Comparison of ENCODE assay signal across 8 cellular contexts in genomic region chr14:95452176-95452889, GRCh38.
A peak's percentile ranks its signal among the peaks of the same experiment; 100 is the strongest.
DNase-seq lines count a peak whose midpoint lies in the region; ATAC-seq, FAIRE-seq and TF ChIP-seq lines count a peak whose summit lies in the region.

No MANE protein-coding gene starts in this region.

- 83% methylated on average over 17 of the region's 18 CpGs for WGBS in mesenchymal stem cell
- no CpG with 5 or more reads among the region's 18 CpGs for WGBS in neuronal stem cell (ENCODE audit: extremely low coverage in 2 of 2, insufficient read length in 2 of 2, insufficient replicate concordance in 1 of 2), 2 donors

- H3K9ac ChIP-seq in astrocyte (ENCODE audit: low read length) (no peak overlapping the region), mesenchymal stem cell (ENCODE audit: low read length) (no peak overlapping the region), neuronal stem cell (ENCODE audit: low read depth, low read length, poor library complexity) (no peak overlapping the region)

- H3K27me3 Mint-ChIP-seq in astrocyte (ENCODE audit: low read depth, unreplicated experiment) = peaks cover 28% of the 10 kb centered on the region

- H3K36me3 Mint-ChIP-seq in astrocyte (ENCODE audit: low read depth, unreplicated experiment) = peaks cover 4% of the 10 kb centered on the region

- H4K8ac ChIP-seq in mesenchymal stem cell (ENCODE audit: low read length) = no peak overlapping the region
- H4K8ac ChIP-seq in neuronal stem cell (ENCODE audit: low read depth, low read length) = no peak overlapping the region

- H4K91ac ChIP-seq in mesenchymal stem cell (ENCODE audit: low read length) = peak overlapping the region; percentile 19
- no peak overlapping the region for H4K91ac ChIP-seq in neuronal stem cell (ENCODE audit: low read depth, low read length, poor library complexity)

- H3K4me1 ChIP-seq in astrocyte (ENCODE audit: insufficient read depth, low read length) (peaks cover 2% of the 10 kb centered on the region), mesenchymal stem cell (ENCODE audit: control insufficient read depth, insufficient read depth, low read depth, low read length) (no peaks in the 10 kb centered on the region), neuronal stem cell (ENCODE audit: control insufficient read depth in 2 of 2, insufficient read depth in 1 of 2, low read depth in 1 of 2, low read length in 2 of 2) (no peaks in the 10 kb centered on the region)

- no peak overlapping the region for H3K27ac Mint-ChIP-seq in astrocyte (ENCODE audit: unreplicated experiment)

- H2AFZ ChIP-seq in astrocyte (ENCODE audit: low read depth, low read length) = no peak overlapping the region
- H2AFZ ChIP-seq in mesenchymal stem cell (ENCODE audit: low read depth, low read length) = no peak overlapping the region
- no peak overlapping the region for H2AFZ ChIP-seq in neuronal stem cell (ENCODE audit: low read length)

- H3K4me2 ChIP-seq in astrocyte (ENCODE audit: low read length) = no peak overlapping the region
- no peak overlapping the region for H3K4me2 ChIP-seq in mesenchymal stem cell (ENCODE audit: low read length, poor library complexity, severe bottlenecking)
- H3K4me2 ChIP-seq in neuronal stem cell (ENCODE audit: insufficient read depth, low read length, poor library complexity, severe bottlenecking) = no peak overlapping the region

- H3K18ac ChIP-seq in mesenchymal stem cell (ENCODE audit: low read depth in 1 of 2, low read length in 2 of 2) = no peak overlapping the region
- no peak overlapping the region for H3K18ac ChIP-seq in neuronal stem cell (ENCODE audit: low read length)

- H4K20me1 ChIP-seq in astrocyte (ENCODE audit: insufficient read depth, low read length) = no peaks in the 10 kb centered on the region

- H3K4ac ChIP-seq in mesenchymal stem cell (ENCODE audit: low read depth in 1 of 2, low read length in 2 of 2) (no peak overlapping the region), neuronal stem cell (ENCODE audit: low read length) (no peak overlapping the region)

- H3K4me3 Mint-ChIP-seq in astrocyte (ENCODE audit: unreplicated experiment) = no peak overlapping the region

- ATAC-seq in HG03439 (IDR thresholded peaks at IDR 0.05; ENCODE audit: unreplicated experiment) = no peak

- H3K27ac ChIP-seq in astrocyte (ENCODE audit: low read depth, low read length) (no peak overlapping the region), mesenchymal stem cell (ENCODE audit: low read length, poor library complexity, severe bottlenecking) (no peak overlapping the region), neuronal stem cell (replicated peaks; ENCODE audit: low read length) (no peak overlapping the region)

- DNase-seq in D721Med (ENCODE audit: insufficient read length, low spot score) (no peak), HuH-7.5 (ENCODE audit: low spot score) (peak; percentile 48), astrocyte (ENCODE audit: low read depth) (no peak), mesenchymal stem cell (peak; percentile 16), amniotic stem cell (lab: John Stamatoyannopoulos, UW) (no peak), neuronal stem cell (ENCODE audit: low spot score) (no peak)
- DNase-seq in effector CD4-positive, alpha-beta T cell = no peak

- H3K27me3 ChIP-seq in astrocyte (ENCODE audit: insufficient read depth, low read length) (no peaks in the 10 kb centered on the region), mesenchymal stem cell (ENCODE audit: control insufficient read depth in 1 of 2, insufficient read depth in 1 of 2, low read length in 2 of 2) (no peaks in the 10 kb centered on the region), neuronal stem cell (ENCODE audit: control insufficient read depth in 3 of 3, insufficient read depth in 3 of 3, low read depth in 1 of 3, low read length in 3 of 3) (peaks cover 0 to 23% (median 0%) of the 10 kb centered on the region in 3 experiments)

- no peaks in the 10 kb centered on the region for H3K4me1 Mint-ChIP-seq in astrocyte (ENCODE audit: low read depth, unreplicated experiment)

- H3K23ac ChIP-seq in mesenchymal stem cell (ENCODE audit: low read length in 2 of 2) (no peak overlapping the region), neuronal stem cell (ENCODE audit: low read depth, low read length, poor library complexity) (no peak overlapping the region)

- H3K9me3 Mint-ChIP-seq in astrocyte (ENCODE audit: unreplicated experiment) = no peaks in the 10 kb centered on the region

- H3K4me3 ChIP-seq in astrocyte (ENCODE audit: insufficient read depth, low read depth, low read length) = no peak overlapping the region
- no peak overlapping the region for H3K4me3 ChIP-seq in mesenchymal stem cell (ENCODE audit: insufficient read depth in 1 of 2, low read depth in 1 of 2, low read length in 2 of 2)
- no peak overlapping the region for H3K4me3 ChIP-seq in neuronal stem cell (ENCODE audit: low read length in 2 of 2)

- H2BK5ac ChIP-seq in mesenchymal stem cell (ENCODE audit: low read depth, low read length, poor library complexity, severe bottlenecking) = no peak overlapping the region
- H2BK5ac ChIP-seq in neuronal stem cell (ENCODE audit: low read length) = no peak overlapping the region

- H2BK120ac ChIP-seq in mesenchymal stem cell (ENCODE audit: low read depth, low read length) = no peak overlapping the region
- no peak overlapping the region for H2BK120ac ChIP-seq in neuronal stem cell (ENCODE audit: low read depth, low read length)

- TF ChIP-seq CTCF in D721Med (IDR thresholded peaks at IDR 0.05; ENCODE audit: insufficient read depth, missing control alignments) = peak; percentile 34
- peak; percentile 35 for TF ChIP-seq CTCF in astrocyte (IDR thresholded peaks at IDR 0.05; ENCODE audit: insufficient read depth, low read depth, low read length)

- H2AK5ac ChIP-seq in mesenchymal stem cell (ENCODE audit: low read length, severe bottlenecking) (no peak overlapping the region), neuronal stem cell (ENCODE audit: low read depth, low read length) (no peak overlapping the region)

- H3K79me1 ChIP-seq in mesenchymal stem cell (replicated peaks; ENCODE audit: low read length, poor library complexity, severe bottlenecking) = no peaks in the 10 kb centered on the region
- no peaks in the 10 kb centered on the region for H3K79me1 ChIP-seq in neuronal stem cell (ENCODE audit: low read depth, low read length)

- no peaks in the 10 kb centered on the region for H3K79me2 ChIP-seq in astrocyte (ENCODE audit: insufficient read depth, low read length)

- FAIRE-seq in D721Med (lab: Jason Lieb, UNC) = no peak
- no peak for FAIRE-seq in astrocyte (lab: Jason Lieb, UNC)

- H3K14ac ChIP-seq in mesenchymal stem cell (ENCODE audit: low read length in 2 of 2) = no peak overlapping the region
- H3K14ac ChIP-seq in neuronal stem cell (ENCODE audit: low read length) = no peak overlapping the region

- H3K36me3 ChIP-seq in astrocyte (ENCODE audit: insufficient read depth, low read length) (no peaks in the 10 kb centered on the region), mesenchymal stem cell (ENCODE audit: control insufficient read depth in 1 of 2, insufficient read depth in 2 of 2, low read depth in 1 of 2, low read length in 2 of 2) (peaks cover 14 to 95% of the 10 kb centered on the region in 2 experiments), neuronal stem cell (replicated peaks in 1 of 2; ENCODE audit: control insufficient read depth in 2 of 2, insufficient read depth in 2 of 2, low read length in 2 of 2) (no peaks in the 10 kb centered on the region)

- no peak overlapping the region for H2BK15ac ChIP-seq in mesenchymal stem cell (ENCODE audit: low read depth, poor library complexity, severe bottlenecking)
- H2BK15ac ChIP-seq in neuronal stem cell (ENCODE audit: low read length) = no peak overlapping the region

- H3K9me3 ChIP-seq in astrocyte (ENCODE audit: insufficient read depth, low read depth, low read length) = no peaks in the 10 kb centered on the region
- H3K9me3 ChIP-seq in mesenchymal stem cell (ENCODE audit: control insufficient read depth, low read length) = no peaks in the 10 kb centered on the region
- no peaks in the 10 kb centered on the region for H3K9me3 ChIP-seq in neuronal stem cell (replicated peaks in 1 of 2; ENCODE audit: control insufficient read depth in 2 of 2, insufficient read depth in 1 of 2, low read depth in 1 of 2, low read length in 2 of 2)

- no peak overlapping the region for H2BK12ac ChIP-seq in mesenchymal stem cell (ENCODE audit: low read length in 2 of 2)
- H2BK12ac ChIP-seq in neuronal stem cell (ENCODE audit: low read length) = no peak overlapping the region

Comparison
In these comparisons a context has a peak if more than half of its experiments do, and no peak if none do; other contexts are left out.
1. DNase-seq: peak in HuH-7.5 (single experiment) and mesenchymal stem cell (single experiment); none in D721Med (single experiment), astrocyte (single experiment), amniotic stem cell (single experiment), neuronal stem cell (single experiment) and effector CD4-positive, alpha-beta T cell (single experiment).